ENCODE assay signal across 9 cellular contexts in genomic region chr9:4936823-4937222, GRCh38. TPM values are rescaled to one million over a fixed set of nuclear protein-coding genes. Genes with fewer than 3 reads are reported as not detected.
A peak's percentile ranks its signal among the peaks of the same experiment; 100 is the strongest.
DNase-seq lines count a peak whose midpoint lies in the region; ATAC-seq, FAIRE-seq and TF ChIP-seq lines count a peak whose summit lies in the region.
"Had no signal": no experiment of that assay in that cellular context is flagged by ENCODE, and none has a peak within 500 bp of the region (broad histone marks: within the 10 kb centered on the region; RNA-seq: fewer than 3 reads in every experiment).

No MANE protein-coding gene starts in this region.

- no peak for TF ChIP-seq CTCF in GM10248 (IDR thresholded peaks at IDR 0.05; ENCODE audit: control extremely low read depth, extremely low read depth, low read depth, missing control alignments)
- no peak for TF ChIP-seq CTCF in D721Med (IDR thresholded peaks at IDR 0.05; ENCODE audit: insufficient read depth, missing control alignments)

- peak; percentile 53 for ATAC-seq in GM19372 (IDR thresholded peaks at IDR 0.05; ENCODE audit: low read depth, unreplicated experiment)
- peak; percentile 43 for ATAC-seq in HG03108 (IDR thresholded peaks at IDR 0.05; ENCODE audit: unreplicated experiment)
- peak; percentile 58 to 74 for ATAC-seq in activated naive CD4-positive, alpha-beta T cell treated with anti-CD3 and anti-CD28 coated beads, Interleukin-2, amount 50 U/mL, for 72 hours

- POLR2A ChIA-PET in GM10248 (lab: Yijun Ruan, JAX), result no interaction called here

- H3K9me3 Mint-ChIP-seq in activated naive CD4-positive, alpha-beta T cell treated with anti-CD3 and anti-CD28 coated beads, Interleukin-2, amount 50 U/mL, for 72 hours, result peaks cover 0 to 4% of the 10 kb centered on the region in 2 donors

- DNase-seq in GM10248 (ENCODE audit: extremely low spot score), result peak; percentile 33
- no peak for DNase-seq in activated naive CD4-positive, alpha-beta T cell treated with anti-CD3 and anti-CD28 coated beads, Interleukin-2, amount 50 U/mL, for 72 hours (ENCODE audit: low spot score in 2 of 2)
- no peak for DNase-seq in D721Med (ENCODE audit: insufficient read length, low spot score)
- DNase-seq in G401 (ENCODE audit: low spot score), result no peak
- no peak for DNase-seq in activated CD8-positive, alpha-beta memory T cell treated with anti-CD3 and anti-CD28 coated beads for 24 hours
- DNase-seq in nucleus accumbens (lab: John Stamatoyannopoulos, UW), result no peak
- DNase-seq: DMS79 had no signal

- in situ Hi-C loops in G401 (cut with HindIII; ENCODE audit: low sequenced_read_pairs), result no loop called here

- peak overlapping the region; percentile 90 to 93 for H3K27ac Mint-ChIP-seq in activated naive CD4-positive, alpha-beta T cell treated with anti-CD3 and anti-CD28 coated beads, Interleukin-2, amount 50 U/mL, for 72 hours

- CTCF ChIA-PET in GM10248 (lab: Yijun Ruan, JAX), result interaction anchor here (5.4 kb wide), 1 partner anchor 13 kb away, joined by 23 read pairs; no protein-coding TSS in a partner anchor

- no peaks in the 10 kb centered on the region for H3K36me3 Mint-ChIP-seq in activated naive CD4-positive, alpha-beta T cell treated with anti-CD3 and anti-CD28 coated beads, Interleukin-2, amount 50 U/mL, for 72 hours

- FAIRE-seq in D721Med (lab: Jason Lieb, UNC), result no peak

RNA-seq across cellular contexts. Expression of gene JAK2, which starts 48.2 kb away (rescaled TPM):
- total RNA-seq in activated naive CD4-positive, alpha-beta T cell treated with anti-CD3 and anti-CD28 coated beads, Interleukin-2, amount 50 U/mL, for 72 hours, result 10 to 100 TPM; 16.4 to 30.4 TPM
- 3.9 and 4.9 TPM in 2 replicates for total RNA-seq in G401 (2014; rRNA removed; shearing (Covaris generic))
